Comparison of ENCODE assay signal across 8 cellular contexts in genomic region chr10:116796910-116797513, GRCh38. TPM values are rescaled to one million over a fixed set of nuclear protein-coding genes. Genes with fewer than 3 reads are reported as not detected.
DNase-seq lines count a peak whose midpoint lies in the region; ATAC-seq and TF ChIP-seq lines count a peak whose summit lies in the region.

No MANE protein-coding gene starts in this region.

- POLR2A ChIA-PET in Caco-2 (lab: Charles Lee), result no interaction called here

- CTCF ChIA-PET in Caco-2 (lab: Charles Lee), result interaction anchor here (0.6 to 4.3 kb wide), 15 partner anchors 9 to 378 kb away, joined by 3 to 70 read pairs (median 5); no protein-coding TSS in a partner anchor

- DNase-seq in Caco-2, result peak; percentile 75 to 84
- DNase-seq in HT1080 (ENCODE audit: low read depth), result peak; percentile 58
- peak; percentile 83 for DNase-seq in OCI-M1 (lab: John Stamatoyannopoulos, UW)
- peak; percentile 63 for DNase-seq in activated T-cell treated with anti-CD3 and anti-CD28 coated beads for 4 hours
- DNase-seq in fibroblast of gingiva (ENCODE audit: low read depth), result peak; percentile 44
- DNase-seq in neural crest cell (ENCODE audit: low read depth, low spot score), result peak; percentile 92
- peak in 46 of 49 donors; percentile 11 to 81 (median 55) for DNase-seq in substantia nigra (lab: John Stamatoyannopoulos, UW)

- ATAC-seq in GM19467 (IDR thresholded peaks at IDR 0.05; ENCODE audit: unreplicated experiment), result peak; percentile 89

- H3K4me3 ChIP-seq in Caco-2 (ENCODE audit: low read depth, low read length), result no peak overlapping the region

- H3K9me3 ChIP-seq in Caco-2, result no peaks in the 10 kb centered on the region

- no TSS peak for BruUV-seq in Caco-2 (replicated peaks; lab: Mats Ljungman, UMichigan)

- H3K27me3 ChIP-seq in Caco-2 (replicated peaks; ENCODE audit: control insufficient read depth, insufficient read depth, low read length), result no peaks in the 10 kb centered on the region

- intact Hi-C loops in Caco-2 (cut with micrococcal nuclease; ENCODE audit: unreplicated experiment), result loop anchor here (1.0 to 5.0 kb wide), 5 partner anchors 40 to 379 kb away; no protein-coding TSS in a partner anchor

- no peaks in the 10 kb centered on the region for H3K36me3 ChIP-seq in Caco-2 (ENCODE audit: control insufficient read depth, insufficient read depth, low read length)

- TF ChIP-seq CTCF in Caco-2 (IDR thresholded peaks at IDR 0.05; ENCODE audit: insufficient read depth in 1 of 2, low read depth in 1 of 2, low read length in 1 of 2, severe bottlenecking in 1 of 2, unreplicated experiment in 1 of 2) (peak; percentile 87 to 97), neural crest cell (conservative IDR thresholded peaks at IDR 0.05) (peak; percentile 96)

- H3K27ac ChIP-seq in substantia nigra (ENCODE audit: low read depth, low read length, poor library complexity, severe bottlenecking), result no peak overlapping the region

- H3K36me3 Mint-ChIP-seq in Caco-2 (ENCODE audit: insufficient read depth, unreplicated experiment), result no peaks in the 10 kb centered on the region
- H3K36me3 Mint-ChIP-seq in neural crest cell (ENCODE audit: low read depth), result no peaks in the 10 kb centered on the region

- H3K27ac Mint-ChIP-seq in Caco-2 (ENCODE audit: unreplicated experiment) (no peak overlapping the region), neural crest cell (ENCODE audit: unreplicated experiment) (no peak overlapping the region)

- no peaks in the 10 kb centered on the region for H3K4me1 ChIP-seq in Caco-2

- H3K9me3 Mint-ChIP-seq in Caco-2 (ENCODE audit: unreplicated experiment) (no peaks in the 10 kb centered on the region), neural crest cell (no peaks in the 10 kb centered on the region)

- no peaks in the 10 kb centered on the region for H3K4me1 Mint-ChIP-seq in Caco-2 (ENCODE audit: low read depth, unreplicated experiment)
- H3K4me1 Mint-ChIP-seq in neural crest cell, result no peaks in the 10 kb centered on the region

- H3K27me3 Mint-ChIP-seq in Caco-2 (ENCODE audit: insufficient read depth, unreplicated experiment), result peaks cover 13% of the 10 kb centered on the region
- peaks cover 47% of the 10 kb centered on the region for H3K27me3 Mint-ChIP-seq in neural crest cell (ENCODE audit: low read depth)

- H3K4me3 Mint-ChIP-seq in Caco-2 (ENCODE audit: unreplicated experiment) (no peak overlapping the region), neural crest cell (no peak overlapping the region)

RNA-seq across cellular contexts. Expression of gene ENO4, which starts 52.3 kb away (rescaled TPM):
- not detected in 2 replicates for total RNA-seq in Caco-2 (2022)
- not detected in 2 replicates for total RNA-seq in HT1080 (2014; rRNA removed; shearing (Covaris generic))
- polyA plus RNA-seq in HT1080 (2015; cell fraction: cytosol; rRNA removed), result 0.06 TPM in 1 of 2 replicates, not detected in the other
- polyA plus RNA-seq in HT1080 (2015; cell fraction: nucleus; rRNA removed), result not detected in 2 replicates
- total RNA-seq in neural crest cell, result 0.37 and 1.1 TPM in 2 replicates

RNA-seq across cellular contexts. Expression of gene HSPA12A, which starts 54.6 kb away (rescaled TPM):
- 22.9 and 27.0 TPM in 2 replicates for total RNA-seq in Caco-2 (2022)
- total RNA-seq in HT1080 (2014; rRNA removed; shearing (Covaris generic)), result 3.4 and 3.7 TPM in 2 replicates
- 2.2 and 2.8 TPM in 2 replicates for polyA plus RNA-seq in HT1080 (2015; cell fraction: cytosol; rRNA removed)
- polyA plus RNA-seq in HT1080 (2015; cell fraction: nucleus; rRNA removed), result 7.9 and 8.1 TPM in 2 replicates
- total RNA-seq in neural crest cell, result 7.4 and 7.6 TPM in 2 replicates
